In the genomic region with DNA sequence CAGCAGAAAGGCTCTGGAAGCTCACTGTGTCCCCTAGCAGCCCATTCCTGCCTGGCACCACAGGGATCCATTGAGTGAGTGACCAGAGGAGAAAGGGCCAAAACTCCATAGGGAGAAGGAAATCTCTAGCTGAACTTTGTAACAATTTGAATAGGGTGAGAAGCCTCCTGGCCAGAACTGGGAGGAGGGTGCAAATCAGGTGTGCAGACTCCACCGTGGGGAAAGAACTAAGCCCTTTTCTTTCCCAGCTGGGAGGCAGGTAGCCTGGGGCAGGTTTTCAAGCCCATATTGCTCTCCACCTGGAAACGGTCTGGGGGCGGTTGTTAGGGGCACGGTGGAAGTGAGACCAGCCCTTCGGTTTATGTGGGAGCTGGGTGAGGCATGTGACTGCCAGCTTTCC, we compare ENCODE assay signal across 22 cellular contexts.
A peak's percentile ranks its signal among the peaks of the same experiment; 100 is the strongest.
DNase-seq lines count a peak whose midpoint lies in the region; TF ChIP-seq lines count a peak whose summit lies in the region.
"Had no signal": no experiment of that assay in that cellular context is flagged by ENCODE, and none has a peak within 500 bp of the region (broad histone marks: within the 10 kb centered on the region; RNA-seq: fewer than 3 reads in every experiment).

No MANE protein-coding gene starts in this region.

- no peaks in the 10 kb centered on the region for H3K27me3 ChIP-seq in endodermal cell (ENCODE audit: control insufficient read depth, insufficient read depth, low read length, poor library complexity, severe bottlenecking)
- no peaks in the 10 kb centered on the region for H3K27me3 ChIP-seq in mesendoderm (ENCODE audit: insufficient read depth, low read length, poor library complexity)
- no peaks in the 10 kb centered on the region for H3K27me3 ChIP-seq in vagina
- H3K27me3 ChIP-seq: BE2C, BLaER1 had no signal

- H3K9ac ChIP-seq in endodermal cell (ENCODE audit: extremely low read depth, low read length, poor library complexity, severe bottlenecking) (no peak overlapping the region), mesendoderm (ENCODE audit: low read length) (no peak overlapping the region)
- H3K9ac ChIP-seq: BLaER1 had no signal

- DNase-seq in NCI-H69 (lab: John Stamatoyannopoulos, UW) (peak; percentile 77), endodermal cell (peak; percentile 93), mesendoderm (peak; percentile 60), vagina (ENCODE audit: extremely low spot score in 2 of 2) (no peak), progenitor cell of endocrine pancreas (ENCODE audit: low spot score, unreplicated experiment) (no peak), NCI-H2029 (lab: John Stamatoyannopoulos, UW) (no peak), GM10248 (ENCODE audit: extremely low spot score) (no peak)
- DNase-seq: 8988T; ACHN; BE2C; C1 segment of cervical spinal cord; CD4-positive, alpha-beta memory T cell; CD4-positive, CD25-positive, alpha-beta regulatory T cell; CD8-positive, alpha-beta memory T cell; COR-L47; DMS153; DMS79; EL; GF-D8 had no signal

- no peaks in the 10 kb centered on the region for H3K79me1 ChIP-seq in mesendoderm (ENCODE audit: low read length)

- H3K36me3 ChIP-seq in endodermal cell (ENCODE audit: control insufficient read depth, insufficient read depth, low read length), result no peaks in the 10 kb centered on the region
- H3K36me3 ChIP-seq in mesendoderm (ENCODE audit: control insufficient read depth, insufficient read depth, low read length), result no peaks in the 10 kb centered on the region
- no peaks in the 10 kb centered on the region for H3K36me3 ChIP-seq in vagina
- H3K36me3 ChIP-seq: BE2C, BLaER1 had no signal

- TF ChIP-seq CTCF in endodermal cell (conservative IDR thresholded peaks at IDR 0.05), result no peak
- no peak for TF ChIP-seq CTCF in vagina (IDR thresholded peaks at IDR 0.05)
- no peak for TF ChIP-seq CTCF in progenitor cell of endocrine pancreas (IDR thresholded peaks at IDR 0.05; ENCODE audit: unreplicated experiment)
- no peak for TF ChIP-seq CTCF in GM10248 (IDR thresholded peaks at IDR 0.05; ENCODE audit: control extremely low read depth, extremely low read depth, low read depth, missing control alignments)

- no peak overlapping the region for H4K5ac ChIP-seq in mesendoderm (ENCODE audit: low read length)

- H3K56ac ChIP-seq in mesendoderm (ENCODE audit: low read length), result no peak overlapping the region

- peak overlapping the region; percentile 88 for H3K27ac Mint-ChIP-seq in endodermal cell
- no peak overlapping the region for H3K27ac Mint-ChIP-seq in progenitor cell of endocrine pancreas
- H3K27ac Mint-ChIP-seq: CD4-positive, alpha-beta memory T cell; CD4-positive, CD25-positive, alpha-beta regulatory T cell; CD8-positive, alpha-beta memory T cell had no signal

- CTCF ChIA-PET in GM10248 (lab: Yijun Ruan, JAX), result interaction anchor here (0.9 kb wide), 1 partner anchor 446 kb away, joined by 3 read pairs; no protein-coding TSS in a partner anchor

- H3K9me3 ChIP-seq in endodermal cell (ENCODE audit: control insufficient read depth, low read length) (peaks cover 29% of the 10 kb centered on the region), vagina (no peaks in the 10 kb centered on the region)
- H3K9me3 ChIP-seq: BE2C, BLaER1 had no signal

- intact Hi-C loops in vagina (cut with DNase I), result no loop called here

- H3K4me1 ChIP-seq in endodermal cell (ENCODE audit: control insufficient read depth, insufficient read depth, low read length) (peaks cover 8% of the 10 kb centered on the region), mesendoderm (ENCODE audit: control insufficient read depth, low read depth, low read length) (no peaks in the 10 kb centered on the region), vagina (no peaks in the 10 kb centered on the region)
- H3K4me1 ChIP-seq: BE2C, BLaER1 had no signal

- H2BK15ac ChIP-seq in mesendoderm (replicated peaks; ENCODE audit: low read depth), result no peak overlapping the region

- no peak overlapping the region for H2AK5ac ChIP-seq in mesendoderm (ENCODE audit: low read length)

- H4K8ac ChIP-seq in mesendoderm (ENCODE audit: low read depth, low read length), result no peak overlapping the region

- TF ChIP-seq POLR2A in vagina (IDR thresholded peaks at IDR 0.05), result no peak

- H3K4me1 Mint-ChIP-seq in endodermal cell, result peaks cover 34% of the 10 kb centered on the region
- no peaks in the 10 kb centered on the region for H3K4me1 Mint-ChIP-seq in progenitor cell of endocrine pancreas (ENCODE audit: low read depth)
- H3K4me1 Mint-ChIP-seq: CD14-positive monocyte; CD8-positive, alpha-beta memory T cell had no signal

- H3K4me2 ChIP-seq in mesendoderm (ENCODE audit: low read length), result no peak overlapping the region
- H3K4me2 ChIP-seq: BLaER1 had no signal

- H2BK5ac ChIP-seq in mesendoderm (ENCODE audit: low read length), result no peak overlapping the region

- WGBS in endodermal cell (ENCODE audit: insufficient coverage in 1 of 2, insufficient read length in 1 of 2), 2 experiments, result 60 to 67% methylated on average over 2 to 5 of the region's 5 CpGs
- WGBS in mesendoderm (ENCODE audit: extremely low coverage, insufficient coverage, low lambda C conversion rate), result no CpG with 5 or more reads among the region's 5 CpGs

- no peak overlapping the region for H3K23ac ChIP-seq in mesendoderm (ENCODE audit: low read length)

- H3K4me3 Mint-ChIP-seq in endodermal cell (peak overlapping the region; percentile 11), progenitor cell of endocrine pancreas (ENCODE audit: low read depth) (no peak overlapping the region)
- H3K4me3 Mint-ChIP-seq: CD14-positive monocyte; CD4-positive, CD25-positive, alpha-beta regulatory T cell; CD8-positive, alpha-beta memory T cell had no signal

- no peaks in the 10 kb centered on the region for H3K79me2 ChIP-seq in mesendoderm (ENCODE audit: control insufficient read depth, insufficient read depth, low read length)

- no peak overlapping the region for H3K4me3 ChIP-seq in endodermal cell (ENCODE audit: low read length)
- H3K4me3 ChIP-seq in mesendoderm (ENCODE audit: low read length), result no peak overlapping the region
- no peak overlapping the region for H3K4me3 ChIP-seq in vagina
- H3K4me3 ChIP-seq: BLaER1, GM12878 had no signal

- H3K27ac ChIP-seq in endodermal cell (ENCODE audit: low read depth, low read length) (peak overlapping the region; percentile 33), mesendoderm (ENCODE audit: low read depth, low read length) (no peak overlapping the region), vagina (no peak overlapping the region)
- H3K27ac ChIP-seq: BLaER1 had no signal

- H3K9me3 Mint-ChIP-seq in endodermal cell (peaks cover 39% of the 10 kb centered on the region), progenitor cell of endocrine pancreas (ENCODE audit: low read depth) (peaks cover 29% of the 10 kb centered on the region)
- H3K9me3 Mint-ChIP-seq: CD8-positive, alpha-beta memory T cell had no signal

- no peak overlapping the region for H3K4ac ChIP-seq in mesendoderm (ENCODE audit: low read depth, low read length)

- H2BK120ac ChIP-seq in mesendoderm (ENCODE audit: low read depth, low read length), result no peak overlapping the region

- peaks cover 24% of the 10 kb centered on the region for H3K27me3 Mint-ChIP-seq in endodermal cell (ENCODE audit: insufficient read depth)
- H3K27me3 Mint-ChIP-seq in progenitor cell of endocrine pancreas, result no peaks in the 10 kb centered on the region

- POLR2A ChIA-PET in GM10248 (lab: Yijun Ruan, JAX), result no interaction called here

- no peak overlapping the region for H3K18ac ChIP-seq in mesendoderm (ENCODE audit: low read length)

- peaks cover 21% of the 10 kb centered on the region for H3K36me3 Mint-ChIP-seq in endodermal cell (ENCODE audit: low read depth)
- no peaks in the 10 kb centered on the region for H3K36me3 Mint-ChIP-seq in progenitor cell of endocrine pancreas (ENCODE audit: insufficient read depth)
- H3K36me3 Mint-ChIP-seq: CD14-positive monocyte; CD4-positive, alpha-beta memory T cell; CD4-positive, CD25-positive, alpha-beta regulatory T cell had no signal

Comparison
In these comparisons a context has a peak if more than half of its experiments do, and no peak if none do; other contexts are left out.
1. DNase-seq: peak in NCI-H69 (single experiment), endodermal cell (single experiment) and mesendoderm (single experiment); none in vagina (0 of 2), progenitor cell of endocrine pancreas (single experiment), NCI-H2029 (single experiment) and GM10248 (single experiment).